8 cellular contexts compared by ENCODE assay signal in the genomic region with DNA sequence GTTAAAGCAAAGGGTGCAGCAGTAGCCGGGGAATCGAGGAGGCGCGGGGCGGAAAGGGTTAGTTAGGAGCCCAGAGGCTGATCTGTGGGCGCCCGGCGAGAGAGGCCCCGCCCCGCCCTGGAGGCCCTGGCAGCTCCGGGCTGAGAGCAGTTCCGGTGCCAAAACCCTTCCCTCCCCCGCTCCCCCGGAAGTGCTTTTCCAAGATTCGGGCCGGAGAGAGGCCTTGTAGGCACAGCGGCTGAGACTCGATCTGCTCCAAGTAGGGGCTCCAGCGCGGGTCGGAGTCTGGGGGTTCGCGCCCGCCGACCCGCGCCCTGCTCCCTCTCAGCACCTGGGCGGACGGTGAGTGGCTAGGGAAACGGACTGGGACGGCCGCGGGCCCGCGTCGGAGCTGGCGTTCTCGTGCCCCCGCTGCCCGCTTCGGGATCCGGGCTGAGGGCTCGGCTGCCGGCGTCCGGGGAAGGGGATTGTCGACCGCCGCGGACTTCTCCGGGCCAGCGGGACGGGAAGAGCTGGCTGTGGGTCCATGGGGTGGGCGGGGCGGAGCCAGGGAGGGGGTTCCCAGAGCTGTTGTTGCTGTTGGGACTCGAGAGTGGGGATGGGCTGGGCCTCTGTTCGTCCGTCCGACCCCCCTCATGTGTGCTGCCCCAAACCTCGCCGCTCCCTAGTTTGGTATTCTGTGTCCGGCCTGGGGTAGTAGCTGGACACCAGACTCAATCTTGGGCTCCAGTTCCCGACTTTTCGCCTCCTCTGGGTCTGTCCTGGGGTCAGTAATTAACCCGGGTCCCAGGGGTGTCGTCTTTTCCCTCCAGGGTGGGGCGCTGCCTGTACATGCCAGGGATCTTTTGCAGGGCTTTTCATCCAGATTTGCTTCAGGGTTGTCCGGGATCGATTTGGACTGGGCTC. TPM values are rescaled to one million over a fixed set of nuclear protein-coding genes. Genes with fewer than 3 reads are reported as not detected.
DNase-seq lines count a peak whose midpoint lies in the region; ATAC-seq and TF ChIP-seq lines count a peak whose summit lies in the region.

A gene with protein sequence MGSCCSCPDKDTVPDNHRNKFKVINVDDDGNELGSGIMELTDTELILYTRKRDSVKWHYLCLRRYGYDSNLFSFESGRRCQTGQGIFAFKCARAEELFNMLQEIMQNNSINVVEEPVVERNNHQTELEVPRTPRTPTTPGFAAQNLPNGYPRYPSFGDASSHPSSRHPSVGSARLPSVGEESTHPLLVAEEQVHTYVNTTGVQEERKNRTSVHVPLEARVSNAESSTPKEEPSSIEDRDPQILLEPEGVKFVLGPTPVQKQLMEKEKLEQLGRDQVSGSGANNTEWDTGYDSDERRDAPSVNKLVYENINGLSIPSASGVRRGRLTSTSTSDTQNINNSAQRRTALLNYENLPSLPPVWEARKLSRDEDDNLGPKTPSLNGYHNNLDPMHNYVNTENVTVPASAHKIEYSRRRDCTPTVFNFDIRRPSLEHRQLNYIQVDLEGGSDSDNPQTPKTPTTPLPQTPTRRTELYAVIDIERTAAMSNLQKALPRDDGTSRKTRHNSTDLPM (plus strand): TSS at position 200 of the 906 bp plus-strand sequence. CDS start 98,643 bp downstream, outside the sequence.

- CTCF ChIA-PET in AG04449 (lab: Yijun Ruan, JAX), result interaction anchor here (0.9 to 2.2 kb wide), 7 partner anchors 11 to 170 kb away, joined by 3 to 7 read pairs (median 3); no protein-coding TSS in a partner anchor
- CTCF ChIA-PET in mammary epithelial cell (lab: Charles Lee; ENCODE audit: low non-redundant PET), result interaction anchor here (0.6 to 0.7 kb wide), 3 partner anchors 70 to 101 kb away, joined by 3 to 5 read pairs (median 3); no protein-coding TSS in a partner anchor

- peak within 1 kb of the TSS; percentile 92 for H3K9ac ChIP-seq in mammary epithelial cell (ENCODE audit: insufficient read depth, low read length)

- no peaks in the 10 kb centered on the region for H3K9me3 ChIP-seq in mammary epithelial cell (replicated peaks; ENCODE audit: insufficient read depth, low read length)

- H3K27me3 ChIP-seq in mammary epithelial cell (ENCODE audit: insufficient read depth, low read length), result no peaks in the 10 kb centered on the region

- in situ Hi-C loops in mammary epithelial cell (cut with MboI; ENCODE audit: low sequenced_read_pairs in 2 of 2), result loop anchor here in 1 of 2 donors (5.0 kb wide), 1 partner anchor 102 kb away; no protein-coding TSS in a partner anchor

- peak within 1 kb of the TSS; percentile 98 for H2AFZ ChIP-seq in mammary epithelial cell (ENCODE audit: low read depth, low read length)

- ATAC-seq in GM18868 (IDR thresholded peaks at IDR 0.05; ENCODE audit: unreplicated experiment) (peak; percentile 97), HG03108 (IDR thresholded peaks at IDR 0.05; ENCODE audit: unreplicated experiment) (peak; percentile 97)

- H3K36me3 ChIP-seq in mammary epithelial cell (ENCODE audit: insufficient read depth, low read length), result no peaks in the 10 kb centered on the region

- intact Hi-C loops in mammary epithelial cell (cut with micrococcal nuclease), result loop anchor here (1.0 to 5.0 kb wide), 4 partner anchors 62 to 115 kb away; partner anchors contain the start of gene CCT2

- peak; percentile 34 for TF ChIP-seq CTCF in AG04449 (IDR thresholded peaks at IDR 0.05; ENCODE audit: insufficient read depth, low read length, missing control alignments)
- TF ChIP-seq CTCF in VCaP (conservative IDR thresholded peaks at IDR 0.05), result peak; percentile 67
- TF ChIP-seq CTCF in mammary epithelial cell (conservative IDR thresholded peaks at IDR 0.05 in 1 of 2, IDR thresholded peaks at IDR 0.05 in 1 of 2; ENCODE audit: extremely low read depth in 1 of 2, insufficient read depth in 1 of 2, low read depth in 1 of 2, low read length in 2 of 2), result peak; percentile 24 to 57

- H3K4me3 ChIP-seq in AG04449 (ENCODE audit: low read depth, low read length), result peak within 1 kb of the TSS; percentile 79
- H3K4me3 ChIP-seq in mammary epithelial cell (replicated peaks in 1 of 3; ENCODE audit: insufficient read depth in 1 of 3, low read depth in 2 of 3, low read length in 3 of 3), result peak within 1 kb of the TSS; percentile 92 to 99 (median 94)

- BruUV-seq in mammary epithelial cell (replicated peaks; lab: Mats Ljungman, UMichigan), result no TSS peak

- POLR2A ChIA-PET in AG04449 (lab: Yijun Ruan, JAX), result interaction anchor here (0.7 kb wide), 1 partner anchor 84 kb away, joined by 3 read pairs; no protein-coding TSS in a partner anchor

- DNase-seq in AG04449 (ENCODE audit: low read depth, low spot score) (peak; percentile 33), NCI-H2171 treated with DMSO at 0.1 percent for 48 hours (lab: John Stamatoyannopoulos, UW) (peak; percentile 89), mammary epithelial cell (peak; percentile 85), iPS-NIHi7 (ENCODE audit: extremely low spot score) (peak; percentile 97), smooth muscle cell of the brain vasculature (ENCODE audit: low read depth, low spot score) (peak; percentile 69)

- peaks cover 27% of the 10 kb centered on the region for H3K4me1 ChIP-seq in mammary epithelial cell (ENCODE audit: insufficient read depth, low read length)

- H3K4me2 ChIP-seq in mammary epithelial cell (ENCODE audit: insufficient read depth, low read depth, low read length), result peak within 1 kb of the TSS; percentile 84

- 3% methylated on average over 14 of the region's 69 CpGs for WGBS in mammary epithelial cell (ENCODE audit: low coverage, missing lambda C conversion rate)

- peaks cover 53% of the 10 kb centered on the region for H3K79me2 ChIP-seq in mammary epithelial cell (ENCODE audit: insufficient read depth, low read length)

- dilution Hi-C loops in mammary epithelial cell (cut with HindIII; ENCODE audit: low sequenced_read_pairs), result no loop called here

- peak within 1 kb of the TSS; percentile 89 for H3K27ac ChIP-seq in VCaP
- peak within 1 kb of the TSS; percentile 84 for H3K27ac ChIP-seq in mammary epithelial cell (ENCODE audit: insufficient read depth, low read depth, low read length)

- no peaks in the 10 kb centered on the region for H4K20me1 ChIP-seq in mammary epithelial cell (ENCODE audit: insufficient read depth, low read length)

RNA-seq across cellular contexts. Expression of the gene that starts here (rescaled TPM):
- 10 to 100 TPM; 30.0 to 72.7 TPM for total RNA-seq in mammary epithelial cell
- 18.6 TPM for polyA plus RNA-seq in mammary epithelial cell
- 46.5 TPM for polyA minus RNA-seq in mammary epithelial cell

Comparison
In these comparisons a context has a peak if more than half of its experiments do, and no peak if none do; other contexts are left out.
1. Peak in every context shown above with its lines: DNase-seq, ATAC-seq, H3K4me3 ChIP-seq and H3K27ac ChIP-seq.
2. DNase-seq: peak in every context shown above with its lines; median percentile 97 in iPS-NIHi7; 89 in NCI-H2171 treated with DMSO at 0.1 percent for 48 hours; 85 in mammary epithelial cell; 69 in smooth muscle cell of the brain vasculature; 33 in AG04449.